10 cellular contexts compared by ENCODE assay signal in the genomic region with DNA sequence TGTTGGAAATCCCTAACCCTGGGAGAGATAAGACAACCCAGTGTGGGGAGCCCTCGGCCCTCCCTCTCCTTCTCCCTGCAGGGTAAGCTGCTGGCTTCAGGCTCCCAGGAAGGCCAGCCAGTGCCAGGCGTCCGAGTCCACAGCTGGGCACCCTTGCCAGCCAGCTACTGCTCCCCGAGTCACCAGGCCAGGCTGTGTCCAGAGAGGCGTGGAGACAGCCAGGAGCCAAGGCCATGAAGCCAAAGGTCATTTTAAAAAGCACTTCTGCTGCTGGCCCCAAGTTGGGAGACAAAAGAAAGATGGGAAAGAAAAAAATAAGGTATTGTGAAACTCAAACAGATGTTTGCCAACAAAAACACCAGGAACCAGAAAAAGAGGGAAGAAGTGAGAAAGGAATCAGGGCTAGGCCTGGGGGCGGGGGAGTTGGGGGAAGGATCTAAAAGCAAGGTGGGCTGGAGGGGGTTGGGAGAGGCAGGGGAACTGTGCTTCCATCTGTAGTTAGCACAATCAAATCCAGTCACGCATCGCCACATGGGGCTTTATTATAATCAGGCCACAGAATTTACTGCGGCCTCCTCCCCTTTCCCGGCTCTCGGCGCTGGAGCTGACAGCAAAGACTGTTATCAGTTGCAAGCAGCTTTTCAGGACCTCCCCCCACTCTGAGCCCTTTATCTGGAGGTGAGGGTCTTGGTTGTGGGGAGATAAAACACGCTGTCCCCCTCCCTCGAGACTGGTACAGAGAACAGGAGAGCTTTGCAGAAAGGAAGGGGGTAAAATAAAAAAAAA. TPM values are rescaled to one million over a fixed set of nuclear protein-coding genes. Genes with fewer than 3 reads are reported as not detected.
DNase-seq lines count a peak whose midpoint lies in the region; FAIRE-seq and TF ChIP-seq lines count a peak whose summit lies in the region.
"Had no signal": no experiment of that assay in that cellular context is flagged by ENCODE, and none has a peak within 500 bp of the region (broad histone marks: within the 10 kb centered on the region; RNA-seq: fewer than 3 reads in every experiment).

No MANE protein-coding gene starts in this region.

- no peak for DNase-seq in AG04450 (ENCODE audit: low read depth, low spot score)
- DNase-seq in SK-N-DZ (ENCODE audit: low spot score), result peak; percentile 38
- DNase-seq in fibroblast of mammary gland (ENCODE audit: low read depth), result peak; percentile 69
- DNase-seq in middle frontal gyrus (ENCODE audit: extremely low spot score, low spot score), result peak; percentile 53
- DNase-seq in activated T-helper 2 cell treated with anti-CD3 and anti-CD28 coated beads, Interferon-gamma antibody, Interleukin-2, Interleukin-4, amounts not matched to agents 10 μg/mL and 5 μg/mL and 100 μg/mL, durations not matched to agents 14 hours and 24 hours and 36 hours (ENCODE audit: low spot score), result no peak
- no peak for DNase-seq in activated CD4-positive, CD25-positive, alpha-beta regulatory T cell treated with anti-CD3 and anti-CD28 coated beads, Interleukin-2, amount 50 U/mL, for 72 hours
- no peak for DNase-seq in HTR-8/SVneo (ENCODE audit: insufficient read length, low spot score)
- no peak for DNase-seq in HuH-7.5 (ENCODE audit: low spot score)
- DNase-seq: activated CD4-positive, alpha-beta T cell treated with anti-CD3 and anti-CD28 coated beads for 36 hours; Karpas-422 had no signal

- intact Hi-C loops in activated T-helper 2 cell treated with anti-CD3 and anti-CD28 coated beads, Interferon-gamma antibody, Interleukin-2, Interleukin-4, amounts not matched to agents 10 μg/mL and 5 μg/mL and 100 μg/mL, durations not matched to agents 14 hours and 24 hours and 36 hours (cut with micrococcal nuclease), result no loop called here

- no peaks in the 10 kb centered on the region for H3K27me3 Mint-ChIP-seq in activated T-helper 2 cell treated with anti-CD3 and anti-CD28 coated beads, Interferon-gamma antibody, Interleukin-2, Interleukin-4, amounts not matched to agents 10 μg/mL and 5 μg/mL and 100 μg/mL, durations not matched to agents 14 hours and 24 hours and 36 hours (ENCODE audit: low read depth)
- H3K27me3 Mint-ChIP-seq: activated CD4-positive, alpha-beta T cell treated with anti-CD3 and anti-CD28 coated beads for 36 hours had no signal

- no peak for TF ChIP-seq CTCF in AG04450 (IDR thresholded peaks at IDR 0.05; ENCODE audit: low read depth, low read length)
- TF ChIP-seq CTCF in fibroblast of mammary gland (conservative IDR thresholded peaks at IDR 0.05; ENCODE audit: control insufficient read depth, insufficient read depth, low read depth, low read length), result no peak

- H3K36me3 Mint-ChIP-seq in activated T-helper 2 cell treated with anti-CD3 and anti-CD28 coated beads, Interferon-gamma antibody, Interleukin-2, Interleukin-4, amounts not matched to agents 10 μg/mL and 5 μg/mL and 100 μg/mL, durations not matched to agents 14 hours and 24 hours and 36 hours (ENCODE audit: low read depth), result peaks cover 39% of the 10 kb centered on the region

- H3K4me1 Mint-ChIP-seq in activated T-helper 2 cell treated with anti-CD3 and anti-CD28 coated beads, Interferon-gamma antibody, Interleukin-2, Interleukin-4, amounts not matched to agents 10 μg/mL and 5 μg/mL and 100 μg/mL, durations not matched to agents 14 hours and 24 hours and 36 hours (ENCODE audit: low read depth), result peaks cover 9% of the 10 kb centered on the region

- CTCF ChIA-PET in AG04450 (lab: Charles Lee), result no interaction called here

- POLR2A ChIA-PET in AG04450 (lab: Yijun Ruan, JAX), result no interaction called here

- H3K27ac Mint-ChIP-seq in activated T-helper 2 cell treated with anti-CD3 and anti-CD28 coated beads, Interferon-gamma antibody, Interleukin-2, Interleukin-4, amounts not matched to agents 10 μg/mL and 5 μg/mL and 100 μg/mL, durations not matched to agents 14 hours and 24 hours and 36 hours, result no peak overlapping the region

- H3K9me3 ChIP-seq in AG04450 (ENCODE audit: control insufficient read depth, insufficient read depth, low read length), result no peaks in the 10 kb centered on the region

- H3K27me3 ChIP-seq in AG04450 (ENCODE audit: control insufficient read depth, insufficient read depth, low read length), result no peaks in the 10 kb centered on the region

- H3K9me3 Mint-ChIP-seq in activated T-helper 2 cell treated with anti-CD3 and anti-CD28 coated beads, Interferon-gamma antibody, Interleukin-2, Interleukin-4, amounts not matched to agents 10 μg/mL and 5 μg/mL and 100 μg/mL, durations not matched to agents 14 hours and 24 hours and 36 hours, result no peaks in the 10 kb centered on the region

- no peak overlapping the region for H3K4me3 Mint-ChIP-seq in activated T-helper 2 cell treated with anti-CD3 and anti-CD28 coated beads, Interferon-gamma antibody, Interleukin-2, Interleukin-4, amounts not matched to agents 10 μg/mL and 5 μg/mL and 100 μg/mL, durations not matched to agents 14 hours and 24 hours and 36 hours (ENCODE audit: low read depth)
- H3K4me3 Mint-ChIP-seq: activated CD4-positive, alpha-beta T cell treated with anti-CD3 and anti-CD28 coated beads for 36 hours had no signal

- peak overlapping the region; percentile 61 for H3K27ac ChIP-seq in AG04450 (ENCODE audit: low read depth, low read length)

- H3K4me3 ChIP-seq in AG04450 (ENCODE audit: low read depth, low read length) (no peak overlapping the region), fibroblast of mammary gland (ENCODE audit: control insufficient read depth, low read depth, low read length) (no peak overlapping the region)

- no peak for FAIRE-seq in HTR-8/SVneo (lab: Jason Lieb, UNC)

RNA-seq across cellular contexts. Expression of a gene that starts 33.5 kb away (rescaled TPM):
- 10.6 and 12.4 TPM in 2 replicates for polyA plus RNA-seq in AG04450 (2011; rRNA removed)
- polyA minus RNA-seq in AG04450 (2011; rRNA and poly(A)+ RNA removed), result 17.8 and 21.3 TPM in 2 replicates
- 25.3 and 30.1 TPM in 2 replicates for polyA plus RNA-seq in SK-N-DZ (2014; cell fraction: cytosol; rRNA removed)
- polyA plus RNA-seq in SK-N-DZ (2014; cell fraction: nucleus; rRNA removed), result 72.0 and 106 TPM in 2 replicates
- 89.6 and 96.8 TPM in 2 replicates for total RNA-seq in activated T-helper 2 cell treated with anti-CD3 and anti-CD28 coated beads, Interferon-gamma antibody, Interleukin-2, Interleukin-4, amounts not matched to agents 10 μg/mL and 5 μg/mL and 100 μg/mL, durations not matched to agents 14 hours and 24 hours and 36 hours

Comparison
In these comparisons a context has a peak if more than half of its experiments do, and no peak if none do; other contexts are left out.
1. DNase-seq: peak in SK-N-DZ (single experiment), fibroblast of mammary gland (single experiment) and middle frontal gyrus (single experiment); none in AG04450 (single experiment), activated T-helper 2 cell treated with anti-CD3 and anti-CD28 coated beads, Interferon-gamma antibody, Interleukin-2, Interleukin-4, amounts not matched to agents 10 μg/mL and 5 μg/mL and 100 μg/mL, durations not matched to agents 14 hours and 24 hours and 36 hours (single experiment), activated CD4-positive, CD25-positive, alpha-beta regulatory T cell treated with anti-CD3 and anti-CD28 coated beads, Interleukin-2, amount 50 U/mL, for 72 hours (single experiment), HTR-8/SVneo (single experiment) and HuH-7.5 (single experiment).